ENCODE assay signal across 18 cellular contexts in the genomic region with DNA sequence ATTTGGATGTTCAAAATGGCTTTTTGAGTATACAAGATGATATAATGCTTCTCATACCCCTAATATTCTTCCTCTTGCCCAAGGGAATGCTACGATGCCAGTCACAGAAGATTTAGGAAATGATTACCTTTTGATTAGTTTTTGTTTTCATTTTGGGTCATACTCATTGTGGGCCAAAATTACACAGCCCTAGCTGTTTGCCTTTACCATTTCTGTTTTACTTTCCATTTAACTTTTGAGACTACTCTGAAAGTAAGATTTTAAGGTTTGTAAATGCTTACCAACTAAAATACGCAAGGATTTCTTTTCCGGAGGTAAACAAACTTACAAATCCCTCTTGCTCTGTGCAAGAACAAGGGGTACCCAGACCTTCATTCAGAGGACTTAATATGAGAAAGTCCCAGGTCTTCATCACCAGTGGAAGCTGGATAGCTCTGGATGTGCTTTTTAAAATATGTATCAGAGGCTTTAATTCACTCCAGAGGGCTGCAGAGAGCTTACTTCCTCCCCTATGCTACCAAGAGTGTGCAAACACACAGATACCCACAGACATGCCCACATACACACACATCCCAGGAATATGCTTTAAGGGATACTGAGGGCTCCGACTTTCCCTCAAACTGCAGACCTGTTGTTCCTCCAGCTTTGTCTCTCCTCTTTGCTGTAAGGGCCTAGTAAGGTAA.
DNase-seq lines count a peak whose midpoint lies in the region; ATAC-seq and TF ChIP-seq lines count a peak whose summit lies in the region.
"Had no signal": no experiment of that assay in that cellular context is flagged by ENCODE, and none has a peak within 500 bp of the region (broad histone marks: within the 10 kb centered on the region; RNA-seq: fewer than 3 reads in every experiment).

No MANE protein-coding gene starts in this region.

- H3K4me1 ChIP-seq in right cardiac atrium (ENCODE audit: control insufficient read depth, insufficient read depth, low read length) (peaks cover 5% of the 10 kb centered on the region), RWPE2 (ENCODE audit: insufficient read depth, poor library complexity, severe bottlenecking) (peaks cover 10% of the 10 kb centered on the region), stomach smooth muscle (ENCODE audit: control insufficient read depth, insufficient read depth, low read length) (peaks cover 33% of the 10 kb centered on the region)

- no peak overlapping the region for H3K4me3 ChIP-seq in right cardiac atrium (ENCODE audit: low read length)
- no peak overlapping the region for H3K4me3 ChIP-seq in RWPE2 (ENCODE audit: severe bottlenecking)
- no peak overlapping the region for H3K4me3 ChIP-seq in stomach smooth muscle (ENCODE audit: low read length in 2 of 2)
- H3K4me3 ChIP-seq: spleen, thoracic aorta had no signal

- peak overlapping the region in 1 of 2 donors; percentile 31 for H3K9ac ChIP-seq in stomach smooth muscle (ENCODE audit: low read length in 2 of 2)

- H3K36me3 ChIP-seq in RWPE2 (ENCODE audit: low read depth) (no peaks in the 10 kb centered on the region), stomach smooth muscle (ENCODE audit: control insufficient read depth in 2 of 2, insufficient read depth in 2 of 2, low read length in 2 of 2) (no peaks in the 10 kb centered on the region)
- H3K36me3 ChIP-seq: spleen, thoracic aorta had no signal

- H3K9me3 ChIP-seq in right cardiac atrium (ENCODE audit: control insufficient read depth, low read length), result no peaks in the 10 kb centered on the region
- H3K9me3 ChIP-seq in RWPE2 (ENCODE audit: severe bottlenecking), result no peaks in the 10 kb centered on the region
- H3K9me3 ChIP-seq in stomach smooth muscle (ENCODE audit: control insufficient read depth in 2 of 2, low read length in 2 of 2), result no peaks in the 10 kb centered on the region
- H3K9me3 ChIP-seq: spleen, thoracic aorta had no signal

- intact Hi-C loops in Right ventricle myocardium superior (cut with DNase I) (no loop called here), right cardiac atrium (cut with DNase I) (no loop called here)

- peak; percentile 28 for ATAC-seq in Right ventricle myocardium superior (ENCODE audit: poor library complexity)
- ATAC-seq in right cardiac atrium, result no peak
- no peak for ATAC-seq in RWPE2 (ENCODE audit: low read depth)
- ATAC-seq: activated naive CD8-positive, alpha-beta T cell treated with anti-CD3 and anti-CD28 coated beads, Interleukin-2, amount 50 U/mL, for 24 hours; naive thymus-derived CD8-positive, alpha-beta T cell had no signal

- H3K27ac ChIP-seq in right cardiac atrium (ENCODE audit: low read length) (no peak overlapping the region), RWPE2 (ENCODE audit: poor library complexity, severe bottlenecking) (peak overlapping the region; percentile 41), stomach smooth muscle (ENCODE audit: low read length) (peak overlapping the region; percentile 53)
- H3K27ac ChIP-seq: 22Rv1, C4-2B, thoracic aorta had no signal

- TF ChIP-seq CTCF in RWPE2 (IDR thresholded peaks at IDR 0.05; ENCODE audit: poor library complexity, severe bottlenecking), result no peak

- DNase-seq in Right ventricle myocardium superior, result no peak
- no peak for DNase-seq in right cardiac atrium
- no peak for DNase-seq in RWPE2 (ENCODE audit: low spot score)
- DNase-seq in fibroblast of peridontal ligament (ENCODE audit: extremely low read depth), result peak; percentile 36
- no peak for DNase-seq in activated CD4-positive, alpha-beta T cell treated with anti-CD3 and anti-CD28 coated beads for 4 hours
- DNase-seq in ACHN, result no peak
- DNase-seq in cerebellar cortex (ENCODE audit: low spot score), result no peak
- DNase-seq: activated CD4-positive, CD25-positive, alpha-beta regulatory T cell; activated naive CD8-positive, alpha-beta T cell treated with anti-CD3 and anti-CD28 coated beads, Interleukin-2, amount 50 U/mL, for 24 hours; naive thymus-derived CD8-positive, alpha-beta T cell; NCI-H1930; posterior cingulate gyrus; spleen; T-helper 2 cell had no signal

- H3K27me3 ChIP-seq in right cardiac atrium (ENCODE audit: control insufficient read depth, insufficient read depth) (no peaks in the 10 kb centered on the region), RWPE2 (ENCODE audit: insufficient read depth, poor library complexity, severe bottlenecking) (no peaks in the 10 kb centered on the region), stomach smooth muscle (ENCODE audit: control insufficient read depth in 1 of 2, insufficient read depth in 2 of 2, low read length in 2 of 2) (no peaks in the 10 kb centered on the region)
- H3K27me3 ChIP-seq: spleen had no signal

- in situ Hi-C loops in ACHN (cut with HindIII; ENCODE audit: low pct_ligation_motif_present, low pct_unique_long_range_greater_than_20kb, low sequenced_read_pairs), result no loop called here

- WGBS in right cardiac atrium, result 64% methylated on average over 4 of the region's 4 CpGs
